ENCODE assay signal across 19 cellular contexts in the genomic region with DNA sequence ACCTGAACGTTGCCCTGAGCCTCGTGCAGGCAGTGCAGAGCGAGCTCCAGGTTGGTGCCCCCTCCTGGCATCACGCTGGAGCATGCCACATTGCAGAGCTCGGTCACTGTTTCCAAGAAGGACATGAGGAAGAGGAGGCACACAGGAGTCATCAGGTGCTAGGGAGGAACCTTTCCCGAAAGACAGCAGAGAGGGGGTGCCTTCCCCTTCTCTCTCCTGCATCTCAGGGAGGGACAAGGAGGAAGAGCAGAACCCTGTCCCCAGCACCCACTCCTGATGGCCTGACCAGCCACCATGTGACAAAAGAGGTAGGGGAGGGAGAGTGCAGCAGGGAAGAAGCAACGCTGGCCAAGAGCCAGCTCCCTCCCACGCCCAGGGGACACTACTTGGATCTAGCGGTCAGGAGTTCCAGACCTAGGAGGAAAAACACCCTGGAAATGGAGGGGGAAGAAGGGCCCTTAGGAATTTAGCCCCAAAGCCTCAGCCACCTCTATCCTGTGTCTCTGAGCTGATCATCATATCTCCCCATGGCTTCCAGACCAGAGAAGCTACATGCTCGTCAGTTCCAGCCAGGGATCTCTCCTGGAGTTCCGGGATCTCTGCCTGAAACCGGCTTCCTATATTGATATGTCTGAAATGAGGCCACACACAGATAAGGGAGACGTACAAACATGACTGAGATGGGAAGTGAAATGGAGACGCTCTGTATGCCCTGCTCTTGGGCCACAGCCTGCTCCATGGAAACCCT. TPM values are rescaled to one million over a fixed set of nuclear protein-coding genes. Genes with fewer than 3 reads are reported as not detected.
A peak's percentile ranks its signal among the peaks of the same experiment; 100 is the strongest.
DNase-seq lines count a peak whose midpoint lies in the region; ATAC-seq and TF ChIP-seq lines count a peak whose summit lies in the region.
"Had no signal": no experiment of that assay in that cellular context is flagged by ENCODE, and none has a peak within 500 bp of the region (broad histone marks: within the 10 kb centered on the region; RNA-seq: fewer than 3 reads in every experiment).

No MANE protein-coding gene starts in this region.

- no peak overlapping the region for H3K4me2 ChIP-seq in OCI-LY1 (ENCODE audit: low read length)

- no peak overlapping the region for H3K4me3 Mint-ChIP-seq in activated CD8-positive, alpha-beta T cell treated with anti-CD3 and anti-CD28 coated beads for 36 hours
- H3K4me3 Mint-ChIP-seq in activated CD8-positive, alpha-beta memory T cell treated with anti-CD3 and anti-CD28 coated beads, Interleukin-2, amount 10 ng/mL, durations not matched to agents 7 days and 5 days, result no peak overlapping the region
- H3K4me3 Mint-ChIP-seq in endothelial cell (ENCODE audit: unreplicated experiment), result no peak overlapping the region

- H3K36me3 ChIP-seq in heart left ventricle, result no peaks in the 10 kb centered on the region
- no peaks in the 10 kb centered on the region for H3K36me3 ChIP-seq in OCI-LY1 (ENCODE audit: insufficient read depth, low read length)
- no peaks in the 10 kb centered on the region for H3K36me3 ChIP-seq in testis (ENCODE audit: low read depth, missing control alignments)
- H3K36me3 ChIP-seq: Peyer's patch had no signal

- H3K4me1 Mint-ChIP-seq in activated CD8-positive, alpha-beta T cell treated with anti-CD3 and anti-CD28 coated beads for 36 hours (ENCODE audit: low read depth), result no peaks in the 10 kb centered on the region
- H3K4me1 Mint-ChIP-seq in activated CD8-positive, alpha-beta memory T cell treated with anti-CD3 and anti-CD28 coated beads, Interleukin-2, amount 10 ng/mL, durations not matched to agents 7 days and 5 days, result no peaks in the 10 kb centered on the region
- no peaks in the 10 kb centered on the region for H3K4me1 Mint-ChIP-seq in endothelial cell (ENCODE audit: unreplicated experiment)

- H3K27me3 Mint-ChIP-seq in activated CD8-positive, alpha-beta T cell treated with anti-CD3 and anti-CD28 coated beads for 36 hours, result no peaks in the 10 kb centered on the region
- H3K27me3 Mint-ChIP-seq in activated CD8-positive, alpha-beta memory T cell treated with anti-CD3 and anti-CD28 coated beads, Interleukin-2, amount 10 ng/mL, durations not matched to agents 7 days and 5 days, result peaks cover 9% of the 10 kb centered on the region
- H3K27me3 Mint-ChIP-seq in endothelial cell (ENCODE audit: unreplicated experiment), result peaks cover 1% of the 10 kb centered on the region

- CTCF ChIA-PET in activated CD8-positive, alpha-beta T cell treated with anti-CD3 and anti-CD28 coated beads for 36 hours (lab: Charles Lee), result interaction anchor here (0.8 to 1.2 kb wide), 3 partner anchors 16 to 183 kb away, joined by 3 read pairs; no protein-coding TSS in a partner anchor
- CTCF ChIA-PET in activated CD8-positive, alpha-beta memory T cell treated with anti-CD3 and anti-CD28 coated beads, Interleukin-2, amount 10 ng/mL, durations not matched to agents 7 days and 5 days (lab: Charles Lee), result interaction anchor here (0.7 to 1.3 kb wide), 3 partner anchors 16 to 168 kb away, joined by 3 to 4 read pairs (median 3); no protein-coding TSS in a partner anchor

- H3K4me3 ChIP-seq in heart left ventricle (no peak overlapping the region), OCI-LY1 (ENCODE audit: low read depth, low read length, poor library complexity, severe bottlenecking) (no peak overlapping the region), testis (no peak overlapping the region)
- H3K4me3 ChIP-seq: Peyer's patch had no signal

- H3K27me3 ChIP-seq in heart left ventricle (no peaks in the 10 kb centered on the region), OCI-LY1 (ENCODE audit: insufficient read depth, low read length) (peaks cover 5% of the 10 kb centered on the region; the same call in 1 of the 2 replicates), testis (no peaks in the 10 kb centered on the region)
- H3K27me3 ChIP-seq: Peyer's patch had no signal

- TF ChIP-seq CTCF in heart left ventricle (IDR thresholded peaks at IDR 0.05) (no peak), OCI-LY1 (IDR thresholded peaks at IDR 0.05; ENCODE audit: low read length) (peak; percentile 18; the same call in 1 of the 2 replicates), testis (IDR thresholded peaks at IDR 0.05) (no peak), endothelial cell (IDR thresholded peaks at IDR 0.05; ENCODE audit: unreplicated experiment) (no peak)
- no peak for TF ChIP-seq CTCF in activated CD8-positive, alpha-beta T cell treated with anti-CD3 and anti-CD28 coated beads for 36 hours (IDR thresholded peaks at IDR 0.05)

- 28 to 39% (median 38%) methylated on average over 11 to 14 of the region's 14 CpGs for WGBS in heart left ventricle, 4 donors
- 36 to 60% methylated on average over 9 to 10 of the region's 14 CpGs for WGBS in testis, 2 donors

- no peaks in the 10 kb centered on the region for H3K79me2 ChIP-seq in OCI-LY1 (ENCODE audit: insufficient read depth, low read length)

- no peaks in the 10 kb centered on the region for H3K9me2 ChIP-seq in OCI-LY1 (ENCODE audit: low read depth, low read length)

- no peak for DNase-seq in Right ventricle myocardium inferior (ENCODE audit: missing footprints)
- no peak for DNase-seq in heart left ventricle
- DNase-seq in left lobe of liver (ENCODE audit: low spot score), result no peak
- peak; percentile 71 for DNase-seq in testis
- no peak for DNase-seq in activated CD8-positive, alpha-beta T cell treated with anti-CD3 and anti-CD28 coated beads for 36 hours
- DNase-seq in activated CD8-positive, alpha-beta memory T cell treated with anti-CD3 and anti-CD28 coated beads, Interleukin-2, amount 10 ng/mL, durations not matched to agents 7 days and 5 days, result no peak
- DNase-seq in endothelial cell (ENCODE audit: low spot score), result no peak
- DNase-seq: C1 segment of cervical spinal cord, EL, HCEC 1CT, KG1, NCI-H1092 treated with DMSO at 0.1 percent for 48 hours, NCI-H1694 treated with DMSO at 0.1 percent for 48 hours, NCI-H748 treated with DMSO at 0.1 percent for 48 hours, Peyer's patch, SHP77 treated with DMSO at 0.1 percent for 48 hours had no signal

- H3K4me1 ChIP-seq in heart left ventricle (peaks cover 0 to 6% (median 0%) of the 10 kb centered on the region in 12 donors), OCI-LY1 (ENCODE audit: insufficient read depth, low read length, severe bottlenecking) (no peaks in the 10 kb centered on the region), testis (peaks cover 11% of the 10 kb centered on the region)
- H3K4me1 ChIP-seq: Peyer's patch had no signal

- H3F3A ChIP-seq in OCI-LY1 (ENCODE audit: insufficient read depth, low read length), result no peaks in the 10 kb centered on the region

- H2AFZ ChIP-seq in OCI-LY1 (ENCODE audit: low read length), result no peak overlapping the region

- intact Hi-C loops in Right ventricle myocardium inferior (cut with DNase I), result no loop called here
- intact Hi-C loops in heart left ventricle (cut with DNase I), result loop anchor here in 1 of 10 donors (10.0 kb wide), 1 partner anchor 173 kb away; no protein-coding TSS in a partner anchor
- intact Hi-C loops in testis (cut with DNase I; ENCODE audit: low total_unique reads), result no loop called here
- intact Hi-C loops in activated CD8-positive, alpha-beta T cell treated with anti-CD3 and anti-CD28 coated beads for 36 hours (cut with micrococcal nuclease), result no loop called here

- no peaks in the 10 kb centered on the region for H3K9me3 Mint-ChIP-seq in activated CD8-positive, alpha-beta T cell treated with anti-CD3 and anti-CD28 coated beads for 36 hours
- no peaks in the 10 kb centered on the region for H3K9me3 Mint-ChIP-seq in activated CD8-positive, alpha-beta memory T cell treated with anti-CD3 and anti-CD28 coated beads, Interleukin-2, amount 10 ng/mL, durations not matched to agents 7 days and 5 days (ENCODE audit: low read depth)
- H3K9me3 Mint-ChIP-seq in endothelial cell (ENCODE audit: unreplicated experiment), result no peaks in the 10 kb centered on the region

- H3K9ac ChIP-seq in OCI-LY1 (ENCODE audit: low read length), result no peak overlapping the region

- no peaks in the 10 kb centered on the region for H3K9me3 ChIP-seq in heart left ventricle
- H3K9me3 ChIP-seq in OCI-LY1 (ENCODE audit: low read length), result no peaks in the 10 kb centered on the region
- no peaks in the 10 kb centered on the region for H3K9me3 ChIP-seq in testis
- H3K9me3 ChIP-seq: Peyer's patch had no signal

- H4K20me1 ChIP-seq in OCI-LY1 (ENCODE audit: insufficient read depth, low read length), result no peaks in the 10 kb centered on the region

- POLR2A ChIA-PET in activated CD8-positive, alpha-beta T cell treated with anti-CD3 and anti-CD28 coated beads for 36 hours (lab: Charles Lee), result interaction anchor here (1.3 kb wide), 1 partner anchor 15 kb away, joined by 5 read pairs; no protein-coding TSS in a partner anchor

- no peak overlapping the region for H3K27ac Mint-ChIP-seq in activated CD8-positive, alpha-beta T cell treated with anti-CD3 and anti-CD28 coated beads for 36 hours
- H3K27ac Mint-ChIP-seq in activated CD8-positive, alpha-beta memory T cell treated with anti-CD3 and anti-CD28 coated beads, Interleukin-2, amount 10 ng/mL, durations not matched to agents 7 days and 5 days, result no peak overlapping the region
- no peak overlapping the region for H3K27ac Mint-ChIP-seq in endothelial cell (ENCODE audit: unreplicated experiment)

- no peak overlapping the region for H3K27ac ChIP-seq in heart left ventricle
- no peak overlapping the region for H3K27ac ChIP-seq in OCI-LY1 (ENCODE audit: low read depth, low read length, poor library complexity, severe bottlenecking)
- no peak overlapping the region for H3K27ac ChIP-seq in testis
- H3K27ac ChIP-seq: Peyer's patch had no signal

- H3K36me3 Mint-ChIP-seq in activated CD8-positive, alpha-beta T cell treated with anti-CD3 and anti-CD28 coated beads for 36 hours (ENCODE audit: low read depth), result no peaks in the 10 kb centered on the region
- no peaks in the 10 kb centered on the region for H3K36me3 Mint-ChIP-seq in activated CD8-positive, alpha-beta memory T cell treated with anti-CD3 and anti-CD28 coated beads, Interleukin-2, amount 10 ng/mL, durations not matched to agents 7 days and 5 days
- peaks cover 4% of the 10 kb centered on the region for H3K36me3 Mint-ChIP-seq in endothelial cell (ENCODE audit: low read depth, unreplicated experiment)

- no peak for TF ChIP-seq POLR2A in heart left ventricle (IDR thresholded peaks at IDR 0.05)
- no peak for TF ChIP-seq POLR2A in testis (IDR thresholded peaks at IDR 0.05)

- ATAC-seq in Right ventricle myocardium inferior (peak; percentile 13), heart left ventricle (no peak), left lobe of liver (peak; percentile 36)
- no peak for ATAC-seq in activated CD8-positive, alpha-beta T cell treated with anti-CD3 and anti-CD28 coated beads for 36 hours
- no peak for ATAC-seq in activated CD8-positive, alpha-beta memory T cell treated with anti-CD3 and anti-CD28 coated beads, Interleukin-2, amount 10 ng/mL, durations not matched to agents 7 days and 5 days

RNA-seq across cellular contexts. Expression of a gene that starts 17.0 kb away (rescaled TPM):
- total RNA-seq in Right ventricle myocardium inferior (119 TPM), heart left ventricle (100 to 1,000 TPM; 113 to 238 (median 125) TPM), left lobe of liver (96.3 TPM), testis (100 to 1,000 TPM; 227 to 257 TPM), endothelial cell (ENCODE audit: unreplicated experiment) (77.8 TPM)
- polyA plus RNA-seq in heart left ventricle (100 to 1,000 TPM; 118 to 121 TPM), testis (ENCODE audit: insufficient read depth, low read depth, low replicate concordance) (194 TPM)
- 10 to 100 TPM; 43.9 to 47.2 TPM for total RNA-seq in activated CD8-positive, alpha-beta T cell treated with anti-CD3 and anti-CD28 coated beads for 36 hours
- 100 to 1,000 TPM; 102 to 124 TPM for total RNA-seq in activated CD8-positive, alpha-beta memory T cell treated with anti-CD3 and anti-CD28 coated beads, Interleukin-2, amount 10 ng/mL, durations not matched to agents 7 days and 5 days

RNA-seq across cellular contexts. Expression of a gene that starts 41.1 kb away (rescaled TPM):
- total RNA-seq in Right ventricle myocardium inferior (1.2 TPM), heart left ventricle (1 to 10 TPM in 6 of 9 donors, under 1 TPM in 3; 0.63 to 3.8 (median 1.1) TPM), left lobe of liver (0.08 TPM), testis (10 to 100 TPM; 30.4 to 51.5 TPM), endothelial cell (ENCODE audit: unreplicated experiment) (not detected)
- polyA plus RNA-seq in heart left ventricle (1 to 10 TPM in 1 of 2 donors, under 1 TPM in 1; 0.15 to 1.1 TPM), testis (ENCODE audit: insufficient read depth, low read depth, low replicate concordance) (42.0 TPM)
- total RNA-seq in activated CD8-positive, alpha-beta T cell treated with anti-CD3 and anti-CD28 coated beads for 36 hours, result under 1 TPM; 0.29 to 0.41 TPM
- under 1 TPM; 0.32 to 0.40 TPM for total RNA-seq in activated CD8-positive, alpha-beta memory T cell treated with anti-CD3 and anti-CD28 coated beads, Interleukin-2, amount 10 ng/mL, durations not matched to agents 7 days and 5 days
- total RNA-seq: A172, MCF 10A, Peyer's patch had no signal

RNA-seq across cellular contexts. Expression of a gene that starts 47.8 kb away (rescaled TPM):
- total RNA-seq in Right ventricle myocardium inferior (9.1 TPM), heart left ventricle (1 to 10 TPM; 3.2 to 9.5 (median 7.0) TPM), left lobe of liver (6.6 TPM), testis (10 to 100 TPM; 12.9 to 30.0 TPM), endothelial cell (ENCODE audit: unreplicated experiment) (12.0 TPM)
- polyA plus RNA-seq in heart left ventricle (10 to 100 TPM in 1 of 2 donors, 1 to 10 TPM in 1; 9.4 to 15.8 TPM), testis (ENCODE audit: insufficient read depth, low read depth, low replicate concordance) (13.5 TPM)
- 10 to 100 TPM; 10.4 to 11.0 TPM for total RNA-seq in activated CD8-positive, alpha-beta T cell treated with anti-CD3 and anti-CD28 coated beads for 36 hours
- 10 to 100 TPM; 11.0 to 13.3 TPM for total RNA-seq in activated CD8-positive, alpha-beta memory T cell treated with anti-CD3 and anti-CD28 coated beads, Interleukin-2, amount 10 ng/mL, durations not matched to agents 7 days and 5 days

Comparison
In these comparisons a context has a peak if more than half of its experiments do, and no peak if none do; other contexts are left out.
1. ATAC-seq: peak in Right ventricle myocardium inferior (single experiment) and left lobe of liver (single experiment); none in heart left ventricle (0 of 4), activated CD8-positive, alpha-beta T cell treated with anti-CD3 and anti-CD28 coated beads for 36 hours (single experiment) and activated CD8-positive, alpha-beta memory T cell treated with anti-CD3 and anti-CD28 coated beads, Interleukin-2, amount 10 ng/mL, durations not matched to agents 7 days and 5 days (single experiment).
2. RNA of a gene that starts 41.1 kb away (total RNA-seq): 30.4 to 51.5 TPM in testis; 1.2 TPM in Right ventricle myocardium inferior (single experiment), 0.63 to 3.8 TPM in heart left ventricle, 0.29 to 0.41 TPM in activated CD8-positive, alpha-beta T cell treated with anti-CD3 and anti-CD28 coated beads for 36 hours, 0.32 to 0.40 TPM in activated CD8-positive, alpha-beta memory T cell treated with anti-CD3 and anti-CD28 coated beads, Interleukin-2, amount 10 ng/mL, durations not matched to agents 7 days and 5 days, not detected in endothelial cell (single experiment) and 0.08 TPM in left lobe of liver (single experiment); every median in the first group is over 4 times any median in the second.